Comparison of ENCODE assay signal across 18 cellular contexts in the genomic region with DNA sequence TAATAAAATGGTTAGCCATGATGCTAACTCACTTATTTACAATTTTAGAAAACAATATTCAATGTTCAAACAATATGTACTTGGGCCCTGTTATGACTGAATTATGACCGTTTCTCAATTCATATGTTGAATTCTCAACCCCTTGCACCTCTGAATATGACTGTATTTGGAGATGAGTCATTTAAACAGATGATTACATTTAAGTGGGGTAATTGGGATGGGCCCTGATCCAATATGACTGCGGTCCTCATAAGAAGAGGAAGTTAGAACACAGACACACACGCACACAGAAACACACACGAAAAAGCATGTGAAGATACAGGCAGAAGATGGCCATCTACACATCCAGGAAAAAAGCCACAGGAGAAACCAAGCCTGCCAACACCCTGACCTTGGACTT.
DNase-seq lines count a peak whose midpoint lies in the region; ATAC-seq and TF ChIP-seq lines count a peak whose summit lies in the region.
"Had no signal": no experiment of that assay in that cellular context is flagged by ENCODE, and none has a peak within 500 bp of the region (broad histone marks: within the 10 kb centered on the region; RNA-seq: fewer than 3 reads in every experiment).

No MANE protein-coding gene starts in this region.

- in situ Hi-C loops in GM23248 (cut with MboI), result no loop called here

- no peaks in the 10 kb centered on the region for H3K79me2 ChIP-seq in GM23248 (ENCODE audit: insufficient read depth)
- H3K79me2 ChIP-seq: parathyroid adenoma had no signal

- no peak overlapping the region for H3K4me2 ChIP-seq in GM23248 (ENCODE audit: unreplicated experiment)

- H3K9me3 Mint-ChIP-seq in endodermal cell (no peaks in the 10 kb centered on the region), mesothelial cell of epicardium (no peaks in the 10 kb centered on the region)
- H3K9me3 Mint-ChIP-seq: activated B cell treated with CpG ODN at 0.5 μM for 24 hours had no signal

- H3K27me3 ChIP-seq in GM23248 (replicated peaks; ENCODE audit: insufficient read depth) (no peaks in the 10 kb centered on the region), endodermal cell (ENCODE audit: control insufficient read depth, insufficient read depth, low read length, poor library complexity, severe bottlenecking) (no peaks in the 10 kb centered on the region)
- H3K27me3 ChIP-seq: spleen had no signal

- H3K4me1 Mint-ChIP-seq in endodermal cell (no peaks in the 10 kb centered on the region), mesothelial cell of epicardium (peaks cover 23% of the 10 kb centered on the region)
- H3K4me1 Mint-ChIP-seq: activated B cell treated with CpG ODN at 0.5 μM for 24 hours; activated naive CD4-positive, alpha-beta T cell treated with anti-CD3 and anti-CD28 coated beads, Interleukin-2, amount 50 U/mL, for 24 hours had no signal

- DNase-seq in AG09309 (ENCODE audit: low read depth), result peak; percentile 55
- peak; percentile 58 for DNase-seq in GM23248
- DNase-seq in NOMO-1 treated with dmso at 0.1 percent for 144 hours (lab: John Stamatoyannopoulos, UW; ENCODE audit: unreplicated experiment), result peak; percentile 66
- DNase-seq in endodermal cell, result no peak
- no peak for DNase-seq in mesothelial cell of epicardium (ENCODE audit: low spot score in 2 of 2, unreplicated experiment in 2 of 2)
- no peak for DNase-seq in activated CD4-positive, alpha-beta T cell treated with anti-CD3 and anti-CD28 coated beads for 1 hour
- DNase-seq: activated B cell treated with CpG ODN at 0.5 μM for 24 hours; activated CD8-positive, alpha-beta memory T cell treated with anti-CD3 and anti-CD28 coated beads, Interleukin-2, amount 50 U/mL, for 4 hours; central memory CD4-positive, alpha-beta T cell; MM.1S; NCI-H2107; spleen; SW 1271 had no signal

- no peak overlapping the region for H3K27ac ChIP-seq in GM23248
- H3K27ac ChIP-seq in endodermal cell (ENCODE audit: low read depth, low read length), result no peak overlapping the region
- H3K27ac ChIP-seq: parathyroid adenoma, spleen had no signal

- ATAC-seq in GM18870 (IDR thresholded peaks at IDR 0.05; ENCODE audit: unreplicated experiment) (no peak), GM21786 (IDR thresholded peaks at IDR 0.05; ENCODE audit: unreplicated experiment) (no peak)
- ATAC-seq: HCT116 had no signal

- peaks cover 15% of the 10 kb centered on the region; the same call in 1 of the 2 replicates for H3K4me1 ChIP-seq in GM23248 (ENCODE audit: insufficient read depth)
- no peaks in the 10 kb centered on the region for H3K4me1 ChIP-seq in endodermal cell (ENCODE audit: control insufficient read depth, insufficient read depth, low read length)
- H3K4me1 ChIP-seq: parathyroid adenoma, spleen had no signal

- no peaks in the 10 kb centered on the region for H4K20me1 ChIP-seq in GM23248 (ENCODE audit: insufficient read depth)

- no peaks in the 10 kb centered on the region for H3K9me2 ChIP-seq in GM23248 (ENCODE audit: insufficient read depth)

- H3K9ac ChIP-seq in GM23248 (no peak overlapping the region), endodermal cell (ENCODE audit: extremely low read depth, low read length, poor library complexity, severe bottlenecking) (no peak overlapping the region)
- H3K9ac ChIP-seq: parathyroid adenoma had no signal

- 38 to 44% methylated on average over 4 of the region's 4 CpGs for WGBS in GM23248 (ENCODE audit: low coverage in 1 of 2, low lambda C conversion rate in 2 of 2, missing lambda C conversion rate in 2 of 2), 2 experiments
- WGBS in endodermal cell (ENCODE audit: insufficient coverage in 1 of 2, insufficient read length in 1 of 2), 2 experiments, result 100% methylated on average over 3 to 4 of the region's 4 CpGs

- H3K27me3 Mint-ChIP-seq in endodermal cell (ENCODE audit: insufficient read depth), result no peaks in the 10 kb centered on the region
- H3K27me3 Mint-ChIP-seq in mesothelial cell of epicardium (ENCODE audit: low read depth), result peaks cover 2% of the 10 kb centered on the region
- H3K27me3 Mint-ChIP-seq: activated B cell treated with CpG ODN at 0.5 μM for 24 hours; activated naive CD4-positive, alpha-beta T cell treated with anti-CD3 and anti-CD28 coated beads, Interleukin-2, amount 50 U/mL, for 24 hours had no signal

- no peak overlapping the region for H3K4me3 Mint-ChIP-seq in endodermal cell
- H3K4me3 Mint-ChIP-seq in mesothelial cell of epicardium, result no peak overlapping the region
- H3K4me3 Mint-ChIP-seq: activated B cell treated with CpG ODN at 0.5 μM for 24 hours; activated naive CD4-positive, alpha-beta T cell treated with anti-CD3 and anti-CD28 coated beads, Interleukin-2, amount 50 U/mL, for 24 hours had no signal

- TF ChIP-seq CTCF in AG09309 (IDR thresholded peaks at IDR 0.05; ENCODE audit: control insufficient read depth, insufficient read depth, low read depth, low read length, missing control alignments) (no peak), endodermal cell (conservative IDR thresholded peaks at IDR 0.05) (no peak), mesothelial cell of epicardium (IDR thresholded peaks at IDR 0.05; ENCODE audit: unreplicated experiment) (no peak)

- peak overlapping the region; percentile 45 for H3K27ac Mint-ChIP-seq in endodermal cell
- no peak overlapping the region for H3K27ac Mint-ChIP-seq in mesothelial cell of epicardium
- H3K27ac Mint-ChIP-seq: activated B cell treated with CpG ODN at 0.5 μM for 24 hours; activated naive CD4-positive, alpha-beta T cell treated with anti-CD3 and anti-CD28 coated beads, Interleukin-2, amount 50 U/mL, for 24 hours had no signal

- no peaks in the 10 kb centered on the region for H3K36me3 ChIP-seq in GM23248 (ENCODE audit: low read depth)
- no peaks in the 10 kb centered on the region for H3K36me3 ChIP-seq in endodermal cell (ENCODE audit: control insufficient read depth, insufficient read depth, low read length)
- H3K36me3 ChIP-seq: spleen had no signal

- H3F3A ChIP-seq in GM23248 (ENCODE audit: insufficient read depth), result no peaks in the 10 kb centered on the region

- H2AFZ ChIP-seq in GM23248, result peak overlapping the region; percentile 4; the same call in 1 of the 2 replicates
- H2AFZ ChIP-seq: parathyroid adenoma had no signal

- no peak overlapping the region for H3K4me3 ChIP-seq in AG09309 (ENCODE audit: control insufficient read depth, low read depth, low read length)
- no peak overlapping the region for H3K4me3 ChIP-seq in GM23248
- no peak overlapping the region for H3K4me3 ChIP-seq in endodermal cell (ENCODE audit: low read length)
- H3K4me3 ChIP-seq: spleen had no signal

- H3K9me3 ChIP-seq in GM23248 (ENCODE audit: low read depth), result no peaks in the 10 kb centered on the region
- no peaks in the 10 kb centered on the region for H3K9me3 ChIP-seq in endodermal cell (ENCODE audit: control insufficient read depth, low read length)
- H3K9me3 ChIP-seq: spleen had no signal

- H3K36me3 Mint-ChIP-seq in endodermal cell (ENCODE audit: low read depth) (no peaks in the 10 kb centered on the region), mesothelial cell of epicardium (no peaks in the 10 kb centered on the region)
- H3K36me3 Mint-ChIP-seq: activated naive CD4-positive, alpha-beta T cell treated with anti-CD3 and anti-CD28 coated beads, Interleukin-2, amount 50 U/mL, for 24 hours had no signal

Comparison
In these comparisons a context has a peak if more than half of its experiments do, and no peak if none do; other contexts are left out.
1. DNase-seq: peak in AG09309 (single experiment), GM23248 (single experiment) and NOMO-1 treated with dmso at 0.1 percent for 144 hours (single experiment); none in endodermal cell (single experiment), mesothelial cell of epicardium (0 of 2) and activated CD4-positive, alpha-beta T cell treated with anti-CD3 and anti-CD28 coated beads for 1 hour (single experiment).